ENCODE assay signal across 1 cellular context in the genomic region with DNA sequence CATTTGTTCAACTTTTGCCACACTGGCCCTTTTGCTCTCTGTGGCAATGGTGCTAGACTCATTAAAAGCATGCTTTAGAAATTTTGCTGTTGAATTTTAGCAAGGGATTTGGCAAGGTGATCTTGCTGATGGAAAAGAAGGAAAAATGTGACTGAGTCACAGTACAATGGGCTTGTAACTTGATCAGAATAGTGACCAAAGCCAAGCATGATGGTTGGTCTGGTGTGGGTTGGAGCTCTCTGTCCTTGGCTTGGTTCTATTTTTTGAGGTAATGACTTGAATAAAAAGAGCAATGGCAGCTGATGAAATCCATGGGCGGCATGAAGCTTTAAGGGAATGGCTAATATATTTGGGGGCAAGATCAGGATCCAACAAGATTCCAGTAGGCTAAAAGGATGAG.
TF ChIP-seq lines count a peak whose summit lies in the region.

No MANE protein-coding gene starts in this region.

TF ChIP-seq in A549, 52 proteins besides CTCF, POLR2A, EP300 and RAD21:
- TF ChIP-seq, protein P1, sequence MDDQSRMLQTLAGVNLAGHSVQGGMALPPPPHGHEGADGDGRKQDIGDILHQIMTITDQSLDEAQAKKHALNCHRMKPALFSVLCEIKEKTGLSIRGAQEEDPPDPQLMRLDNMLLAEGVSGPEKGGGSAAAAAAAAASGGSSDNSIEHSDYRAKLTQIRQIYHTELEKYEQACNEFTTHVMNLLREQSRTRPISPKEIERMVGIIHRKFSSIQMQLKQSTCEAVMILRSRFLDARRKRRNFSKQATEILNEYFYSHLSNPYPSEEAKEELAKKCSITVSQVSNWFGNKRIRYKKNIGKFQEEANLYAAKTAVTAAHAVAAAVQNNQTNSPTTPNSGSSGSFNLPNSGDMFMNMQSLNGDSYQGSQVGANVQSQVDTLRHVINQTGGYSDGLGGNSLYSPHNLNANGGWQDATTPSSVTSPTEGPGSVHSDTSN (IDR thresholded peaks at IDR 0.05), result no peak
- TF ChIP-seq GATA3 (IDR thresholded peaks at IDR 0.05; ENCODE audit: borderline replicate concordance) (no peak), KDM1A (IDR thresholded peaks at IDR 0.05; ENCODE audit: low read depth) (no peak), ESRRA (IDR thresholded peaks at IDR 0.05; ENCODE audit: borderline replicate concordance, low read length) (no peak), MYC (IDR thresholded peaks at IDR 0.05; ENCODE audit: borderline replicate concordance, low read length) (no peak), EHMT2 (IDR thresholded peaks at IDR 0.05; ENCODE audit: low read depth) (no peak), JUNB (IDR thresholded peaks at IDR 0.05) (no peak), HEYL (CRISPR knock-in tag; IDR thresholded peaks at IDR 0.05) (no peak), FOSL2 (IDR thresholded peaks at IDR 0.05) (no peak), FOSL2 (CRISPR knock-in tag; IDR thresholded peaks at IDR 0.05) (no peak), RFX5 (IDR thresholded peaks at IDR 0.05) (no peak)
- TF ChIP-seq, protein P2, sequence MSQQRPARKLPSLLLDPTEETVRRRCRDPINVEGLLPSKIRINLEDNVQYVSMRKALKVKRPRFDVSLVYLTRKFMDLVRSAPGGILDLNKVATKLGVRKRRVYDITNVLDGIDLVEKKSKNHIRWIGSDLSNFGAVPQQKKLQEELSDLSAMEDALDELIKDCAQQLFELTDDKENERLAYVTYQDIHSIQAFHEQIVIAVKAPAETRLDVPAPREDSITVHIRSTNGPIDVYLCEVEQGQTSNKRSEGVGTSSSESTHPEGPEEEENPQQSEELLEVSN (IDR thresholded peaks at IDR 0.05; ENCODE audit: borderline replicate concordance, low read depth), result no peak
- TF ChIP-seq, protein P3, sequence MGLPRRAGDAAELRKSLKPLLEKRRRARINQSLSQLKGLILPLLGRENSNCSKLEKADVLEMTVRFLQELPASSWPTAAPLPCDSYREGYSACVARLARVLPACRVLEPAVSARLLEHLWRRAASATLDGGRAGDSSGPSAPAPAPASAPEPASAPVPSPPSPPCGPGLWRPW (IDR thresholded peaks at IDR 0.05), result no peak
